ENCODE assay signal across 8 cellular contexts in the genomic region with DNA sequence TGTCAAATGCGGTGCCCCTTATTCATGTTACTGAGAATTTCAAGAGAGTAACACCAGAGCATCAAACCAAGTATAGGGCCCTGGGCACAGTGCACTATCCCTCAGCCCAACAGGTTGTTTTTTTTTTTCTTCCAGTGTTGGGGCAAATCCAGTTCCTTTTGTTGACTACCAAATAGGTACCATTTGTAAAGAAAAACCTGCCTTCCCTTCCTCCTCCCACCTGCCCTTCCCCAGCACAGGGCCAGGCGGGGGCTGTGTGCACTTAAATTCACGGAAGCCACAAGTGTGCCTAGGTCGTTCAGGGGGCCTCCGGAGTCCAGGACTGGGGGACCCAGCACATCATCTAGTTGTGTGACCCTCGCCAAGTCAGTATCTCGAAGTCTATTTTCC. TPM values are rescaled to one million over a fixed set of nuclear protein-coding genes. Genes with fewer than 3 reads are reported as not detected.
DNase-seq lines count a peak whose midpoint lies in the region; ATAC-seq and TF ChIP-seq lines count a peak whose summit lies in the region.

No MANE protein-coding gene starts in this region.

- TF ChIP-seq POLR2A in prostate gland (IDR thresholded peaks at IDR 0.05), result no peak

- H3K36me3 ChIP-seq in PC-9 (ENCODE audit: low read depth), result no peaks in the 10 kb centered on the region
- H3K36me3 ChIP-seq in prostate gland, result peaks cover 0 to 13% of the 10 kb centered on the region in 2 donors

- 69% methylated on average over 7 of the region's 7 CpGs for WGBS in prostate gland

- CTCF ChIA-PET in PC-9 (lab: Charles Lee), result no interaction called here

- no TSS peak for BruUV-seq in PC-9 (replicated peaks; lab: Mats Ljungman, UMichigan)

- H3F3A ChIP-seq in PC-9 (ENCODE audit: insufficient read depth, low read depth), result no peaks in the 10 kb centered on the region

- intact Hi-C loops in PC-9 (cut with micrococcal nuclease; ENCODE audit: unreplicated experiment), result no loop called here
- intact Hi-C loops in prostate gland (cut with DNase I), result no loop called here

- H3K4me3 ChIP-seq in PC-9 (peak overlapping the region; percentile 84), epithelial cell of proximal tubule (ENCODE audit: low read depth, low read length) (peak overlapping the region; percentile 84), prostate gland (peak overlapping the region; percentile 78 to 88)

- H2AFZ ChIP-seq in PC-9, result peak overlapping the region; percentile 99

- no peak for TF ChIP-seq CTCF in PC-9 (conservative IDR thresholded peaks at IDR 0.05)
- no peak for TF ChIP-seq CTCF in epithelial cell of proximal tubule (conservative IDR thresholded peaks at IDR 0.05; ENCODE audit: low read depth, low read length)
- no peak for TF ChIP-seq CTCF in prostate gland (IDR thresholded peaks at IDR 0.05)

- H3K27ac ChIP-seq in PC-9 (peak overlapping the region; percentile 68; the same call in 1 of the 2 replicates), prostate gland (peak overlapping the region; percentile 86 to 92)

- H3K4me1 ChIP-seq in PC-9 (replicated peaks; ENCODE audit: insufficient read depth) (0 out of 2 replicates have a peak, but pooled peaks cover 8% of the 10 kb centered on the region), prostate gland (replicated peaks) (no peaks in the 10 kb centered on the region)

- H4K20me1 ChIP-seq in PC-9 (ENCODE audit: insufficient read depth), result no peaks in the 10 kb centered on the region

- no peaks in the 10 kb centered on the region for H3K9me2 ChIP-seq in PC-9 (ENCODE audit: insufficient read depth)

- POLR2A ChIA-PET in PC-9 (lab: Charles Lee; ENCODE audit: unreplicated experiment), result no interaction called here

- H3K27me3 ChIP-seq in PC-9 (ENCODE audit: insufficient read depth, low read depth) (no peaks in the 10 kb centered on the region), prostate gland (replicated peaks; ENCODE audit: insufficient read depth) (no peaks in the 10 kb centered on the region)

- DNase-seq in PC-9, result no peak
- DNase-seq in epithelial cell of proximal tubule (ENCODE audit: low read depth), result no peak
- no peak for DNase-seq in prostate gland (ENCODE audit: low spot score)
- DNase-seq in NCI-H1694 treated with DMSO at 0.1 percent for 48 hours (lab: John Stamatoyannopoulos, UW), result no peak
- no peak for DNase-seq in NCI-H1048 (lab: John Stamatoyannopoulos, UW)

- H3K4me2 ChIP-seq in PC-9, result peak overlapping the region; percentile 87

- H3K79me2 ChIP-seq in PC-9 (ENCODE audit: low read depth), result 0 out of 2 replicates have a peak, but pooled peaks cover 6% of the 10 kb centered on the region

- H3K9me3 ChIP-seq in PC-9 (ENCODE audit: insufficient read depth, low read depth) (no peaks in the 10 kb centered on the region), prostate gland (no peaks in the 10 kb centered on the region)

- peak; percentile 4 for ATAC-seq in GM21529 (IDR thresholded peaks at IDR 0.05; ENCODE audit: unreplicated experiment)
- ATAC-seq in HG03457 (IDR thresholded peaks at IDR 0.05; ENCODE audit: unreplicated experiment), result no peak
- ATAC-seq in GM19467 (IDR thresholded peaks at IDR 0.05; ENCODE audit: unreplicated experiment), result no peak

RNA-seq across cellular contexts. Expression of a gene that starts 0.6 kb away (rescaled TPM):
- 15.4 and 18.3 TPM in 2 replicates for total RNA-seq in PC-9 (2021)
- 17.1 and 28.9 TPM in 2 replicates for total RNA-seq in epithelial cell of proximal tubule
- 10 to 100 TPM; 19.7 to 22.7 TPM for total RNA-seq in prostate gland

RNA-seq across cellular contexts. Expression of a gene that starts 12.5 kb away (rescaled TPM):
- total RNA-seq in PC-9 (2021) (110 and 144 TPM in 2 replicates), epithelial cell of proximal tubule (267 and 296 TPM in 2 replicates), prostate gland (100 to 1,000 TPM; 123 to 167 TPM)

RNA-seq across cellular contexts. Expression of a gene that starts 41.3 kb away (rescaled TPM):
- total RNA-seq in PC-9 (2021) (4.8 and 5.3 TPM in 2 replicates), epithelial cell of proximal tubule (2.5 and 2.8 TPM in 2 replicates), prostate gland (10 to 100 TPM in 1 of 2 donors, 1 to 10 TPM in 1; 4.8 to 10.6 TPM)
